1 cellular context compared by ENCODE assay signal in genomic region chr1:2275796-2276536, GRCh38.
TF ChIP-seq lines count a peak whose summit lies in the region.

No MANE protein-coding gene starts in this region.

TF ChIP-seq in K562, 482 proteins besides CTCF, POLR2A, EP300 and RAD21 (continued from another document):
- TF ChIP-seq HOMEZ (CRISPR knock-in tag; IDR thresholded peaks at IDR 0.05) (no peak), CBFA2T3 (IDR thresholded peaks at IDR 0.05) (peak; percentile 29; the same call in 1 of the 2 replicates), ZNF444 (CRISPR knock-in tag; IDR thresholded peaks at IDR 0.05) (no peak), ZBTB7A (IDR thresholded peaks at IDR 0.05; ENCODE audit: borderline replicate concordance, control insufficient read depth, low read depth, low read length) (peak; percentile 62; the same call in 1 of the 2 replicates), CEBPG (CRISPR knock-in tag; IDR thresholded peaks at IDR 0.05) (peak; percentile 62; the same call in 1 of the 2 replicates), CEBPG (tag; conservative IDR thresholded peaks at IDR 0.05 in 1 of 2, IDR thresholded peaks at IDR 0.05 in 1 of 2) (no peak), XRCC4 (IDR thresholded peaks at IDR 0.05; ENCODE audit: extremely low read depth, insufficient read depth, insufficient read length) (no peak), FOXA3 (CRISPR knock-in tag; conservative IDR thresholded peaks at IDR 0.05 in 1 of 2, IDR thresholded peaks at IDR 0.05 in 1 of 2) (0 out of 4 replicates have a peak, but pooled peaks of 1 of the 2 experiments have one; percentile 37), ZBTB34 (CRISPR knock-in tag; IDR thresholded peaks at IDR 0.05) (no peak)
